ENCODE assay signal across 15 cellular contexts in the genomic region with DNA sequence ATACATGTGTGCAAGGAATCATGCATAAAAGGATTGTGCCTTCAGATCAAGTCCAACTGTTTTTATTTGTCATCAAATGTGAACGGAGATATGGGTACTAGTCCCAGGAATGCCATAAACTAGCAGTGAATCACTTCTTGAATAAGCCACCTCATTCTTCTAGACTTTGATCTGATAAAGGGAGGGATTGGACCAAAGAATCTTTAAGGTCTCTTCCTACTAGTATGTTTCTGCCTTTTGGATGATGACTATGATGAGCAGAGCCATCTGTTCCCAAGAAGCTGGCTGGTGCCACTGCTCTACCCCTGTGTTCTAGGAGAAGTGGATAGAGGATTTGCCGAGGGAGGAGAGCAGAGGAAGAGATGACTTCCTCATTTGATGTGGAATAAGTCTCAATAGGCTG. TPM values are rescaled to one million over a fixed set of nuclear protein-coding genes. Genes with fewer than 3 reads are reported as not detected.
DNase-seq lines count a peak whose midpoint lies in the region; ATAC-seq and TF ChIP-seq lines count a peak whose summit lies in the region.
"Had no signal": no experiment of that assay in that cellular context is flagged by ENCODE, and none has a peak within 500 bp of the region (broad histone marks: within the 10 kb centered on the region; RNA-seq: fewer than 3 reads in every experiment).

No MANE protein-coding gene starts in this region.

- in situ Hi-C loops in Panc1 (cut with HindIII; ENCODE audit: low pct_unique_long_range_greater_than_20kb, low sequenced_read_pairs): no loop called here

- POLR2A ChIA-PET in Panc1 (lab: Charles Lee): interaction anchor here (0.7 kb wide), 1 partner anchor 66 kb away, joined by 5 read pairs; no protein-coding TSS in a partner anchor

- TF ChIP-seq CTCF in Panc1 (IDR thresholded peaks at IDR 0.05): no peak
- TF ChIP-seq CTCF in choroid plexus epithelial cell (conservative IDR thresholded peaks at IDR 0.05; ENCODE audit: low read depth, low read length): no peak
- TF ChIP-seq CTCF in nephron (IDR thresholded peaks at IDR 0.05; ENCODE audit: unreplicated experiment in 3 of 3): no peak

- H3K27me3 ChIP-seq in Panc1 (ENCODE audit: control insufficient read depth, insufficient read depth, low read length): no peaks in the 10 kb centered on the region

- H3K27ac ChIP-seq in Panc1 (ENCODE audit: low read length): peak overlapping the region; percentile 100
- H3K27ac ChIP-seq: epithelial cell of prostate had no signal

- H3K27ac Mint-ChIP-seq in nephron: peak overlapping the region in 2 of 3 experiments; percentile 26 to 27
- H3K27ac Mint-ChIP-seq in activated naive CD4-positive, alpha-beta T cell treated with anti-CD3 and anti-CD28 coated beads, Interleukin-2, amount 50 U/mL, for 72 hours: no peak overlapping the region
- no peak overlapping the region for H3K27ac Mint-ChIP-seq in natural killer cell treated with Interleukin-12 subunit alpha and Interleukin-12 subunit beta and Interleukin-15 and Interleukin-18, amount 100 ng/mL, for 72 hours
- H3K27ac Mint-ChIP-seq: CD4-positive, alpha-beta memory T cell had no signal

- H3K4me3 ChIP-seq in Panc1 (ENCODE audit: low read depth in 2 of 2, low read length in 2 of 2): peak overlapping the region in 1 of 2 experiments; percentile 17; a peak in 1 of 4 replicates
- no peak overlapping the region for H3K4me3 ChIP-seq in choroid plexus epithelial cell (ENCODE audit: low read depth, low read length)

- H3K4me3 Mint-ChIP-seq in nephron: no peak overlapping the region
- no peak overlapping the region for H3K4me3 Mint-ChIP-seq in natural killer cell treated with Interleukin-12 subunit alpha and Interleukin-12 subunit beta and Interleukin-15 and Interleukin-18, amount 100 ng/mL, for 72 hours
- no peak overlapping the region for H3K4me3 Mint-ChIP-seq in activated T-cell treated with anti-CD3 and anti-CD28 coated beads, Interleukin-2, amount 50 U/mL, for 4 hours
- H3K4me3 Mint-ChIP-seq: brain; CD4-positive, alpha-beta memory T cell had no signal

- peaks cover 23% of the 10 kb centered on the region for H3K4me1 Mint-ChIP-seq in nephron
- H3K4me1 Mint-ChIP-seq in natural killer cell treated with Interleukin-12 subunit alpha and Interleukin-12 subunit beta and Interleukin-15 and Interleukin-18, amount 100 ng/mL, for 72 hours (ENCODE audit: low read depth in 2 of 2): no peaks in the 10 kb centered on the region
- no peaks in the 10 kb centered on the region for H3K4me1 Mint-ChIP-seq in activated T-cell treated with anti-CD3 and anti-CD28 coated beads, Interleukin-2, amount 50 U/mL, for 4 hours (ENCODE audit: low read depth)
- H3K4me1 Mint-ChIP-seq: CD4-positive, alpha-beta memory T cell had no signal

- H3K4me1 ChIP-seq in Panc1 (ENCODE audit: control insufficient read depth, insufficient read depth, low read length): peaks cover 86% of the 10 kb centered on the region

- H3K9me3 Mint-ChIP-seq in nephron: no peaks in the 10 kb centered on the region
- H3K9me3 Mint-ChIP-seq in activated naive CD4-positive, alpha-beta T cell treated with anti-CD3 and anti-CD28 coated beads, Interleukin-2, amount 50 U/mL, for 72 hours: no peaks in the 10 kb centered on the region
- H3K9me3 Mint-ChIP-seq in natural killer cell treated with Interleukin-12 subunit alpha and Interleukin-12 subunit beta and Interleukin-15 and Interleukin-18, amount 100 ng/mL, for 72 hours: no peaks in the 10 kb centered on the region
- no peaks in the 10 kb centered on the region for H3K9me3 Mint-ChIP-seq in activated T-cell treated with anti-CD3 and anti-CD28 coated beads, Interleukin-2, amount 50 U/mL, for 4 hours
- H3K9me3 Mint-ChIP-seq: brain; CD4-positive, alpha-beta memory T cell had no signal

- no peaks in the 10 kb centered on the region for H3K9me3 ChIP-seq in Panc1 (ENCODE audit: control insufficient read depth, insufficient read depth, low read depth, low read length)

- H3K27me3 Mint-ChIP-seq in nephron (ENCODE audit: low read depth): no peaks in the 10 kb centered on the region
- peaks cover 2 to 8% of the 10 kb centered on the region in 2 donors for H3K27me3 Mint-ChIP-seq in natural killer cell treated with Interleukin-12 subunit alpha and Interleukin-12 subunit beta and Interleukin-15 and Interleukin-18, amount 100 ng/mL, for 72 hours
- H3K27me3 Mint-ChIP-seq in activated T-cell treated with anti-CD3 and anti-CD28 coated beads, Interleukin-2, amount 50 U/mL, for 4 hours (ENCODE audit: low read depth): peaks cover 8% of the 10 kb centered on the region

- ATAC-seq in Panc1: peak; percentile 56
- no peak for ATAC-seq in activated naive CD4-positive, alpha-beta T cell treated with anti-CD3 and anti-CD28 coated beads, Interleukin-2, amount 50 U/mL, for 72 hours
- no peak for ATAC-seq in natural killer cell treated with Interleukin-12 subunit alpha and Interleukin-12 subunit beta and Interleukin-15 and Interleukin-18, amount 100 ng/mL, for 72 hours
- ATAC-seq in activated T-cell treated with anti-CD3 and anti-CD28 coated beads, Interleukin-2, amount 50 U/mL, for 4 hours: no peak
- ATAC-seq: stimulated activated naive CD8-positive, alpha-beta T cell treated with anti-CD3 and anti-CD28 coated beads, Interleukin-15, Interleukin-2, amounts not matched to agents 100 U/mL and 50 U/mL, for 24 hours had no signal

- no TSS peak for BruUV-seq in Panc1 (replicated peaks; lab: Mats Ljungman, UMichigan)

- H3K36me3 Mint-ChIP-seq in nephron (ENCODE audit: low read depth): no peaks in the 10 kb centered on the region
- no peaks in the 10 kb centered on the region for H3K36me3 Mint-ChIP-seq in activated naive CD4-positive, alpha-beta T cell treated with anti-CD3 and anti-CD28 coated beads, Interleukin-2, amount 50 U/mL, for 72 hours
- no peaks in the 10 kb centered on the region for H3K36me3 Mint-ChIP-seq in natural killer cell treated with Interleukin-12 subunit alpha and Interleukin-12 subunit beta and Interleukin-15 and Interleukin-18, amount 100 ng/mL, for 72 hours
- no peaks in the 10 kb centered on the region for H3K36me3 Mint-ChIP-seq in activated T-cell treated with anti-CD3 and anti-CD28 coated beads, Interleukin-2, amount 50 U/mL, for 4 hours (ENCODE audit: insufficient read depth)
- H3K36me3 Mint-ChIP-seq: brain; CD4-positive, alpha-beta memory T cell had no signal

- peak; percentile 98 for DNase-seq in ELR (ENCODE audit: low read depth)
- peak; percentile 77 for DNase-seq in Panc1 (ENCODE audit: low read depth, low spot score)
- DNase-seq in choroid plexus epithelial cell (ENCODE audit: low read depth): peak; percentile 53
- no peak for DNase-seq in activated naive CD4-positive, alpha-beta T cell treated with anti-CD3 and anti-CD28 coated beads, Interleukin-2, amount 50 U/mL, for 72 hours (ENCODE audit: low spot score in 2 of 2)
- no peak for DNase-seq in COLO829 (ENCODE audit: low spot score)
- DNase-seq in natural killer cell treated with Interleukin-12 subunit alpha and Interleukin-12 subunit beta and Interleukin-15 and Interleukin-18, amount 100 ng/mL, for 72 hours (ENCODE audit: low spot score): no peak
- no peak for DNase-seq in activated T-cell treated with anti-CD3 and anti-CD28 coated beads, Interleukin-2, amount 50 U/mL, for 4 hours
- DNase-seq: activated CD4-positive, alpha-beta T cell treated with anti-CD3 and anti-CD28 coated beads for 4 hours; CD4-positive, alpha-beta memory T cell; NCI-H1694 treated with DMSO at 0.1 percent for 48 hours; NCI-H82; stimulated activated naive CD8-positive, alpha-beta T cell treated with anti-CD3 and anti-CD28 coated beads, Interleukin-15, Interleukin-2, amounts not matched to agents 100 U/mL and 50 U/mL, for 24 hours had no signal

- CTCF ChIA-PET in Panc1 (lab: Charles Lee): no interaction called here

- H3K36me3 ChIP-seq in Panc1 (ENCODE audit: control insufficient read depth, insufficient read depth, low read length): no peaks in the 10 kb centered on the region

- intact Hi-C loops in Panc1 (cut with micrococcal nuclease; ENCODE audit: unreplicated experiment): no loop called here

RNA-seq across cellular contexts. Expression of gene UACA, which starts 28.8 kb away (rescaled TPM):
- 303 TPM for total RNA-seq in Panc1 (2021; ENCODE audit: unreplicated experiment)
- polyA plus RNA-seq in Panc1 (2012; ENCODE audit: insufficient read length): 124 TPM
- total RNA-seq in activated naive CD4-positive, alpha-beta T cell treated with anti-CD3 and anti-CD28 coated beads, Interleukin-2, amount 50 U/mL, for 72 hours: 1 to 10 TPM; 2.8 to 7.7 TPM
- total RNA-seq in natural killer cell treated with Interleukin-12 subunit alpha and Interleukin-12 subunit beta and Interleukin-15 and Interleukin-18, amount 100 ng/mL, for 72 hours: 1 to 10 TPM; 2.5 to 3.6 TPM
- total RNA-seq in activated T-cell treated with anti-CD3 and anti-CD28 coated beads, Interleukin-2, amount 50 U/mL, for 4 hours: 1 to 10 TPM in 1 of 3 donors, under 1 TPM in 2; 0.33 to 1.1 (median 0.61) TPM

Comparison
In these comparisons a context has a peak if more than half of its experiments do, and no peak if none do; other contexts are left out.
1. DNase-seq: peak in ELR (single experiment), Panc1 (single experiment) and choroid plexus epithelial cell (single experiment); none in activated naive CD4-positive, alpha-beta T cell treated with anti-CD3 and anti-CD28 coated beads, Interleukin-2, amount 50 U/mL, for 72 hours (0 of 2), COLO829 (single experiment), natural killer cell treated with Interleukin-12 subunit alpha and Interleukin-12 subunit beta and Interleukin-15 and Interleukin-18, amount 100 ng/mL, for 72 hours (single experiment) and activated T-cell treated with anti-CD3 and anti-CD28 coated beads, Interleukin-2, amount 50 U/mL, for 4 hours (single experiment).
2. H3K27ac Mint-ChIP-seq: peak in nephron (2 of 3); none in activated naive CD4-positive, alpha-beta T cell treated with anti-CD3 and anti-CD28 coated beads, Interleukin-2, amount 50 U/mL, for 72 hours (0 of 2) and natural killer cell treated with Interleukin-12 subunit alpha and Interleukin-12 subunit beta and Interleukin-15 and Interleukin-18, amount 100 ng/mL, for 72 hours (0 of 2).
3. RNA of gene UACA, which starts 28.8 kb away (total RNA-seq): 303 TPM in Panc1 (single experiment); 2.8 to 7.7 TPM in activated naive CD4-positive, alpha-beta T cell treated with anti-CD3 and anti-CD28 coated beads, Interleukin-2, amount 50 U/mL, for 72 hours, 2.5 to 3.6 TPM in natural killer cell treated with Interleukin-12 subunit alpha and Interleukin-12 subunit beta and Interleukin-15 and Interleukin-18, amount 100 ng/mL, for 72 hours and 0.33 to 1.1 TPM in activated T-cell treated with anti-CD3 and anti-CD28 coated beads, Interleukin-2, amount 50 U/mL, for 4 hours; every median in the first group is over 10 times any median in the second.